In the genomic region with DNA sequence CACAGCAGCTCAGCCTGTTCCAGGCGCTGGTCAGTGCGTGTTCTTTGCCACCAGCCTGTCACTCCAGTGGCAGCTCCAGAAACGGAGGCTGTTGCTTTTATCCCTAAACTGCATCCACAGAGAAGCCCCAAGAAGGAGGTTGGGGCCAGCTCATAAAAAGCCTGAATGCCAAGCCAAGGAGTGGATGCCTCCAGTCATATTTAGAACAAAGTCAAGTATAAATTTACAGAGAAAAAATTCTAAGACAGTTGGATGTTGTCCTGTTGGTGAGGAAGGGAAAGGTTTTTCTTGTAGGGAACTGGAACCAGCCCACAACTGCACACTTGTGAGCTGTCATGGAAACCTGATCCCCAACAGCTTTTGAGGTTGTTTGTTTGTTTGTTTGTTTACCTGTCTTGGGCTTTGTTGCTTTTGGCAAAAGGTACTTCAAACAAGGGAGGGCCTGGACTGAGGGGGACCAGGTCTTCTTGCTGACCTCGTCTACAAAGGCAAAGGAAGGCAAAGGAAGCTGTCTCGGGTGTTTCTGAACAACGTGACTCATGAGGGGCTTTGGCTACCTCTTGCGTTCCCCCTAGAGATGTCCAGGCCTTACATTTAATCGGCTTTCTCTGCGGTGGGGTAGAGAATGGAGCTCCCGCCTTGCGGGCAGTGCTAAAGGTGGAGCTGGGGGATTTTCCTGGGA, we compare ENCODE assay signal across 17 cellular contexts. TPM values are rescaled to one million over a fixed set of nuclear protein-coding genes. Genes with fewer than 3 reads are reported as not detected.
DNase-seq lines count a peak whose midpoint lies in the region; ATAC-seq and TF ChIP-seq lines count a peak whose summit lies in the region.
"Had no signal": no experiment of that assay in that cellular context is flagged by ENCODE, and none has a peak within 500 bp of the region (broad histone marks: within the 10 kb centered on the region; RNA-seq: fewer than 3 reads in every experiment).

No MANE protein-coding gene starts in this region.

- WGBS in esophagus squamous epithelium, 2 donors, result 29 to 33% methylated on average over 1 to 9 of the region's 11 CpGs

- peak overlapping the region; percentile 68; the same call in 1 of the 2 replicates for H3K27ac Mint-ChIP-seq in GM23338
- H3K27ac Mint-ChIP-seq: activated CD8-positive, alpha-beta T cell treated with anti-CD3 and anti-CD28 coated beads, Interleukin-2, amount 10 ng/mL, durations not matched to agents 7 days and 5 days; activated T-helper 17 cell treated with anti-CD3 and anti-CD28 coated beads, Interleukin-2, amount 50 U/mL, for 72 hours had no signal

- intact Hi-C loops in esophagus squamous epithelium (cut with DNase I), result no loop called here

- TF ChIP-seq CTCF in GM23338 (conservative IDR thresholded peaks at IDR 0.05; ENCODE audit: low read depth in 2 of 2), result no peak
- no peak for TF ChIP-seq CTCF in esophagus squamous epithelium (IDR thresholded peaks at IDR 0.05)

- POLR2A ChIA-PET in HEK293T (lab: Yijun Ruan, JAX), result interaction anchor here (0.6 to 2.0 kb wide), 7 partner anchors 10 to 313 kb away, joined by 3 to 7 read pairs (median 5); a partner anchor contains a TSS

- H4K20me1 ChIP-seq in GM23338 (replicated peaks; ENCODE audit: insufficient read depth), result no peaks in the 10 kb centered on the region
- H4K20me1 ChIP-seq: BLaER1 had no signal

- no peak overlapping the region for H3K9ac ChIP-seq in skeletal muscle satellite cell (ENCODE audit: low read depth, low read length)
- H3K9ac ChIP-seq: BLaER1 had no signal

- no peaks in the 10 kb centered on the region for H3K9me2 ChIP-seq in GM23338 (ENCODE audit: insufficient read depth)

- no peaks in the 10 kb centered on the region for H3K27me3 ChIP-seq in GM23338 (ENCODE audit: insufficient read depth)
- H3K27me3 ChIP-seq in SJSA1 (replicated peaks), result no peaks in the 10 kb centered on the region
- no peaks in the 10 kb centered on the region for H3K27me3 ChIP-seq in esophagus squamous epithelium
- H3K27me3 ChIP-seq in skeletal muscle satellite cell (ENCODE audit: control insufficient read depth, insufficient read depth, low read length), result no peaks in the 10 kb centered on the region
- H3K27me3 ChIP-seq: BLaER1 had no signal

- H3K27me3 Mint-ChIP-seq in GM23338 (ENCODE audit: insufficient read depth, low read depth, poor library complexity), result peaks cover 12% of the 10 kb centered on the region
- H3K27me3 Mint-ChIP-seq: progenitor cell of endocrine pancreas had no signal

- 0 out of 2 replicates have a peak, but pooled peaks cover 4% of the 10 kb centered on the region for H3F3A ChIP-seq in GM23338 (replicated peaks; ENCODE audit: low read depth)

- H3K4me1 ChIP-seq in GM23338 (ENCODE audit: insufficient read depth) (peaks cover 14% of the 10 kb centered on the region), SJSA1 (replicated peaks) (peaks cover 48% of the 10 kb centered on the region), esophagus squamous epithelium (peaks cover 13 to 70% (median 39%) of the 10 kb centered on the region in 3 donors), skeletal muscle satellite cell (ENCODE audit: control insufficient read depth, insufficient read depth, low read length) (peaks cover 45% of the 10 kb centered on the region)
- H3K4me1 ChIP-seq: BLaER1 had no signal

- H3K36me3 Mint-ChIP-seq in GM23338 (ENCODE audit: low read depth), result no peaks in the 10 kb centered on the region; the same call in 2 of the 3 replicates

- no peak overlapping the region for H2AFZ ChIP-seq in GM23338

- H3K27ac ChIP-seq in GM23338 (ENCODE audit: low read depth) (0 out of 2 replicates have a peak overlapping the region, but pooled peaks have one; percentile 45), SJSA1 (peak overlapping the region; percentile 85), esophagus squamous epithelium (peak overlapping the region; percentile 15 to 75 (median 68))
- H3K27ac ChIP-seq: BLaER1 had no signal

- H3K9me3 Mint-ChIP-seq in GM23338, result no peaks in the 10 kb centered on the region
- H3K9me3 Mint-ChIP-seq: activated T-helper 17 cell treated with anti-CD3 and anti-CD28 coated beads, Interleukin-2, amount 50 U/mL, for 72 hours had no signal

- H3K36me3 ChIP-seq in GM23338 (ENCODE audit: insufficient read depth) (no peaks in the 10 kb centered on the region), SJSA1 (no peaks in the 10 kb centered on the region), esophagus squamous epithelium (peaks cover 0 to 12% (median 0%) of the 10 kb centered on the region in 3 donors), skeletal muscle satellite cell (ENCODE audit: insufficient read depth, low read length) (no peaks in the 10 kb centered on the region)
- H3K36me3 ChIP-seq: BLaER1 had no signal

- H3K4me3 ChIP-seq in GM23338 (no peak overlapping the region), SJSA1 (no peak overlapping the region), esophagus squamous epithelium (no peak overlapping the region), skeletal muscle satellite cell (ENCODE audit: low read length) (no peak overlapping the region)
- H3K4me3 ChIP-seq: BLaER1 had no signal

- no peak for TF ChIP-seq POLR2A in esophagus squamous epithelium (IDR thresholded peaks at IDR 0.05)

- CTCF ChIA-PET in HEK293T (lab: Yijun Ruan, JAX), result interaction anchor here (1.4 to 2.0 kb wide), 3 partner anchors 27 to 39 kb away, joined by 3 to 9 read pairs (median 7); a partner anchor contains a TSS

- H3K9me3 ChIP-seq in SJSA1 (replicated peaks) (no peaks in the 10 kb centered on the region), esophagus squamous epithelium (no peaks in the 10 kb centered on the region), skeletal muscle satellite cell (replicated peaks; ENCODE audit: low read length) (no peaks in the 10 kb centered on the region)
- H3K9me3 ChIP-seq: BLaER1 had no signal

- no peak for DNase-seq in GM23338 (ENCODE audit: low spot score)
- DNase-seq in SJSA1 (ENCODE audit: low read depth in 1 of 2, low spot score in 2 of 2), result peak in 1 of 2 experiments; percentile 15
- no peak for DNase-seq in esophagus squamous epithelium (lab: John Stamatoyannopoulos, UW)
- no peak for DNase-seq in hypothalamus (lab: John Stamatoyannopoulos, UW)
- DNase-seq in DMS53 (lab: John Stamatoyannopoulos, UW), result no peak
- no peak for DNase-seq in HEK293T (ENCODE audit: extremely low spot score)
- DNase-seq: activated CD8-positive, alpha-beta T cell treated with anti-CD3 and anti-CD28 coated beads, Interleukin-2, amount 10 ng/mL, durations not matched to agents 7 days and 5 days; glutamatergic neuron; KBM-7; stimulated activated CD4-positive, alpha-beta T cell treated with anti-CD3 and anti-CD28 coated beads, Interleukin-1b, Interleukin-23, amount 100 ng/mL, for 48 hours had no signal

- ATAC-seq in GM23338, result no peak
- ATAC-seq in HG03460 (IDR thresholded peaks at IDR 0.05; ENCODE audit: unreplicated experiment), result no peak
- ATAC-seq: activated CD8-positive, alpha-beta T cell treated with anti-CD3 and anti-CD28 coated beads, Interleukin-2, amount 10 ng/mL, durations not matched to agents 7 days and 5 days; activated T-helper 17 cell treated with anti-CD3 and anti-CD28 coated beads, Interleukin-2, amount 50 U/mL, for 72 hours had no signal

- peaks cover 30% of the 10 kb centered on the region for H3K4me1 Mint-ChIP-seq in GM23338

- H3K4me3 Mint-ChIP-seq in GM23338, result no peak overlapping the region
- H3K4me3 Mint-ChIP-seq: activated CD8-positive, alpha-beta T cell treated with anti-CD3 and anti-CD28 coated beads, Interleukin-2, amount 10 ng/mL, durations not matched to agents 7 days and 5 days; activated T-helper 17 cell treated with anti-CD3 and anti-CD28 coated beads, Interleukin-2, amount 50 U/mL, for 72 hours had no signal

- H3K79me2 ChIP-seq in GM23338 (replicated peaks; ENCODE audit: insufficient read depth), result no peaks in the 10 kb centered on the region

- no peak overlapping the region for H3K4me2 ChIP-seq in GM23338
- H3K4me2 ChIP-seq in skeletal muscle satellite cell (ENCODE audit: low read length), result peak overlapping the region; percentile 46
- H3K4me2 ChIP-seq: BLaER1 had no signal

TF ChIP-seq in GM23338, 12 proteins besides CTCF, POLR2A, EP300 and RAD21 (continues in another document):
- no peak for TF ChIP-seq ZNF331 (CRISPR knock-in tag; IDR thresholded peaks at IDR 0.05; ENCODE audit: low read depth)

TF ChIP-seq in HEK293T, 16 proteins besides CTCF, POLR2A, EP300 and RAD21 (continues in another document):
- TF ChIP-seq L3MBTL2 (conservative IDR thresholded peaks at IDR 0.05) (no peak), CTBP1 (IDR thresholded peaks at IDR 0.05; ENCODE audit: borderline replicate concordance) (no peak), FOXM1 (IDR thresholded peaks at IDR 0.05; ENCODE audit: borderline replicate concordance) (no peak)

RNA-seq across cellular contexts. Expression of a gene that starts 36.7 kb away (rescaled TPM):
- total RNA-seq in GM23338 (2014; rRNA removed; shearing (Covaris generic)), result 6.4 and 6.7 TPM in 2 replicates
- 1.1 TPM in 2 replicates for polyA plus RNA-seq in GM23338 (2016; fragmentation: Nextera tagmentation; extraction: Ambion mirVana)
- 5.0 and 7.8 TPM in 2 replicates for total RNA-seq in SJSA1 (2014; rRNA removed; shearing (Covaris generic))
- total RNA-seq in esophagus squamous epithelium, result 10 to 100 TPM in 3 of 4 donors, 1 to 10 TPM in 1; 9.0 to 21.7 (median 13.6) TPM
- total RNA-seq in skeletal muscle satellite cell (2012; rRNA removed), result 3.8 and 17.3 TPM in 2 replicates
- total RNA-seq: activated CD8-positive, alpha-beta T cell treated with anti-CD3 and anti-CD28 coated beads, Interleukin-2, amount 10 ng/mL, durations not matched to agents 7 days and 5 days; activated T-helper 17 cell treated with anti-CD3 and anti-CD28 coated beads, Interleukin-2, amount 50 U/mL, for 72 hours had no signal

RNA-seq across cellular contexts. Expression of a gene that starts 39.6 kb away (rescaled TPM):
- not detected in 2 replicates for total RNA-seq in GM23338 (2014; rRNA removed; shearing (Covaris generic))
- polyA plus RNA-seq in GM23338 (2016; fragmentation: Nextera tagmentation; extraction: Ambion mirVana), result not detected in 2 replicates
- not detected in 2 replicates for total RNA-seq in SJSA1 (2014; rRNA removed; shearing (Covaris generic))
- total RNA-seq in esophagus squamous epithelium, result not detected
- total RNA-seq in skeletal muscle satellite cell (2012; rRNA removed), result not detected in 2 replicates
- total RNA-seq: activated CD8-positive, alpha-beta T cell treated with anti-CD3 and anti-CD28 coated beads, Interleukin-2, amount 10 ng/mL, durations not matched to agents 7 days and 5 days; activated T-helper 17 cell treated with anti-CD3 and anti-CD28 coated beads, Interleukin-2, amount 50 U/mL, for 72 hours; kidney epithelial cell; progenitor cell of endocrine pancreas; ureter had no signal

RNA-seq across cellular contexts. Expression of a gene that starts 42.5 kb away (rescaled TPM):
- total RNA-seq in GM23338 (2014; rRNA removed; shearing (Covaris generic)), result 125 and 139 TPM in 2 replicates
- polyA plus RNA-seq in GM23338 (2016; fragmentation: Nextera tagmentation; extraction: Ambion mirVana), result 40.9 and 44.2 TPM in 2 replicates
- 0.88 and 1.0 TPM in 2 replicates for total RNA-seq in SJSA1 (2014; rRNA removed; shearing (Covaris generic))
- total RNA-seq in esophagus squamous epithelium, result 1 to 10 TPM; 1.9 to 4.0 (median 2.7) TPM
- 0.25 and 1.5 TPM in 2 replicates for total RNA-seq in skeletal muscle satellite cell (2012; rRNA removed)

RNA-seq across cellular contexts. Expression of a gene that starts 48.1 kb away (rescaled TPM):
- total RNA-seq in GM23338 (2014; rRNA removed; shearing (Covaris generic)), result 1,202 and 1,683 TPM in 2 replicates
- polyA plus RNA-seq in GM23338 (2016; fragmentation: Nextera tagmentation; extraction: Ambion mirVana), result 4,143 and 4,572 TPM in 2 replicates
- 1,575 and 1,653 TPM in 2 replicates for total RNA-seq in SJSA1 (2014; rRNA removed; shearing (Covaris generic))
- total RNA-seq in esophagus squamous epithelium, result 1,000 to 10,000 TPM; 2,345 to 3,186 (median 2,827) TPM
- 2,748 and 3,436 TPM in 2 replicates for total RNA-seq in skeletal muscle satellite cell (2012; rRNA removed)

RNA-seq across cellular contexts. Expression of a gene that starts 48.3 kb away (rescaled TPM):
- 35.9 and 41.2 TPM in 2 replicates for total RNA-seq in GM23338 (2014; rRNA removed; shearing (Covaris generic))
- polyA plus RNA-seq in GM23338 (2016; fragmentation: Nextera tagmentation; extraction: Ambion mirVana), result 84.5 and 87.3 TPM in 2 replicates
- total RNA-seq in SJSA1 (2014; rRNA removed; shearing (Covaris generic)), result 31.5 and 41.3 TPM in 2 replicates
- 10 to 100 TPM; 39.1 to 59.6 (median 45.3) TPM for total RNA-seq in esophagus squamous epithelium
- 16.8 and 19.5 TPM in 2 replicates for total RNA-seq in skeletal muscle satellite cell (2012; rRNA removed)

Comparison
In these comparisons a context has a peak if more than half of its experiments do, and no peak if none do; other contexts are left out.
1. RNA of a gene that starts 42.5 kb away (total RNA-seq): 125 to 139 TPM in GM23338; 1.9 to 4.0 TPM in esophagus squamous epithelium and 0.88 to 1.0 TPM in SJSA1; every median in the first group is over 10 times any median in the second.
2. Peak in every context shown above with its lines, with median percentiles within 50 percentile points of each other: H3K27ac ChIP-seq.